ENCODE assay signal across 17 cellular contexts in the genomic region with DNA sequence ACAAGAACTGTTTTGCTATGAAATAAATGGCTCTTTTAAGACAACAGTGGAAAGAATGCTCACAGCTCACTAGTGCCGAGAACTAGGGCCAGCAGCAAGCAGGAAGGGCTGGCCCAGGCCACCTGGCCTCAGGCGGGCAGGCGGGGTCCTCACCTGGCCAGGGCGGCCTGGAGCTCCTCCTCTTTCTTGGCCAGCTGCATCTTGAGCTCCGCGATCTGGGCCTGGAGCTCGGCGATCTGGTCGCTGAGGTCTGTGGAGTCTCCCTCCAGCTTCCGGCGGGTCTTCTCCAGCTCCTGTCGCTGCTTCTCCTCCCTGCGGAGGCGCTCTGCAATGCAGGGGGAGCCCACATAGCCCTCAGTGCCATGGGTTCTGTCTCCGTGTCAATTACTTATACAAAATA. TPM values are rescaled to one million over a fixed set of nuclear protein-coding genes. Genes with fewer than 3 reads are reported as not detected.
"Had no signal": no experiment of that assay in that cellular context is flagged by ENCODE, and none has a peak within 500 bp of the region (broad histone marks: within the 10 kb centered on the region; RNA-seq: fewer than 3 reads in every experiment).

No MANE protein-coding gene starts in this region.

- H3K27me3 Mint-ChIP-seq: activated CD8-positive, alpha-beta T cell treated with anti-CD3 and anti-CD28 coated beads for 36 hours had no signal

- H3K27ac Mint-ChIP-seq: activated CD8-positive, alpha-beta T cell treated with anti-CD3 and anti-CD28 coated beads for 36 hours had no signal

- FAIRE-seq: endothelial cell of umbilical vein, frontal cortex, islet of Langerhans had no signal

- ATAC-seq: activated CD8-positive, alpha-beta T cell treated with anti-CD3 and anti-CD28 coated beads for 36 hours; heart right ventricle; left lobe of liver had no signal

- H3K9me3 ChIP-seq: heart right ventricle, ovary, tibial artery, uterus had no signal

- H3K4me3 ChIP-seq: heart right ventricle, ovary, skin epidermis, tibial artery, uterus had no signal

- H3K27ac ChIP-seq: heart right ventricle, ovary, skin epidermis, uterus, VCaP had no signal

- DNase-seq: activated CD8-positive, alpha-beta memory T cell treated with anti-CD3 and anti-CD28 coated beads, Interleukin-2, amount 50 U/mL, for 4 hours; activated CD8-positive, alpha-beta T cell treated with anti-CD3 and anti-CD28 coated beads for 36 hours; activated naive CD4-positive, alpha-beta T cell treated with anti-CD3 and anti-CD28 coated beads, Interleukin-2, amount 50 U/mL, for 16 hours; heart right ventricle; mesendoderm; SW 1271; uterus had no signal

- H3K4me3 Mint-ChIP-seq: activated CD8-positive, alpha-beta T cell treated with anti-CD3 and anti-CD28 coated beads for 36 hours; activated T-helper 1 cell treated with anti-CD3 and anti-CD28 coated beads, Interleukin-12 subunit alpha, Interleukin-12 subunit beta, Interleukin-2, Interleukin-4 antibody, amounts not matched to agents 30 ng/mL and 10 ng/mL and 1 ng/mL, durations not matched to agents 14 hours and 24 hours and 36 hours had no signal

- H3K4me1 ChIP-seq: uterus had no signal

- H3K36me3 ChIP-seq: uterus had no signal

- H3K27me3 ChIP-seq: heart right ventricle, ovary, tibial artery, uterus had no signal

- H3K9me3 Mint-ChIP-seq: activated CD8-positive, alpha-beta T cell treated with anti-CD3 and anti-CD28 coated beads for 36 hours; activated T-helper 1 cell treated with anti-CD3 and anti-CD28 coated beads, Interleukin-12 subunit alpha, Interleukin-12 subunit beta, Interleukin-2, Interleukin-4 antibody, amounts not matched to agents 30 ng/mL and 10 ng/mL and 1 ng/mL, durations not matched to agents 14 hours and 24 hours and 36 hours had no signal

RNA-seq across cellular contexts. Expression of a gene that starts 43.8 kb away (rescaled TPM):
- polyA plus RNA-seq: neural cell had no signal

RNA-seq across cellular contexts. Expression of a gene that starts 57.4 kb away (rescaled TPM):
- polyA plus RNA-seq: neural cell had no signal
